14 cellular contexts compared by ENCODE assay signal in genomic region chrX:19782419-19782818, GRCh38.
DNase-seq lines count a peak whose midpoint lies in the region; ATAC-seq and TF ChIP-seq lines count a peak whose summit lies in the region.
"Had no signal": no experiment of that assay in that cellular context is flagged by ENCODE, and none has a peak within 500 bp of the region (broad histone marks: within the 10 kb centered on the region; RNA-seq: fewer than 3 reads in every experiment).

No MANE protein-coding gene starts in this region.

- CTCF ChIA-PET in activated naive CD4-positive, alpha-beta T cell treated with anti-CD3 and anti-CD28 coated beads for 36 hours (lab: Charles Lee), result interaction anchor here (0.8 kb wide), 1 partner anchor 36 kb away, joined by 4 read pairs; no protein-coding TSS in a partner anchor

- TF ChIP-seq POLR2A in transverse colon (IDR thresholded peaks at IDR 0.05), result no peak

- no peak for ATAC-seq in T-helper 17 cell
- peak; percentile 75 to 86 for ATAC-seq in lower lobe of right lung
- ATAC-seq in upper lobe of right lung, result peak; percentile 87

- H3K36me3 Mint-ChIP-seq in activated naive CD4-positive, alpha-beta T cell treated with anti-CD3 and anti-CD28 coated beads for 36 hours (ENCODE audit: low read depth), result peaks cover 12% of the 10 kb centered on the region
- peaks cover 5% of the 10 kb centered on the region for H3K36me3 Mint-ChIP-seq in T-helper 17 cell (ENCODE audit: low read depth)

- peaks cover 64% of the 10 kb centered on the region for H3K4me1 Mint-ChIP-seq in activated naive CD4-positive, alpha-beta T cell treated with anti-CD3 and anti-CD28 coated beads for 36 hours (ENCODE audit: low read depth)
- H3K4me1 Mint-ChIP-seq in T-helper 17 cell, result peaks cover 31% of the 10 kb centered on the region

- no peaks in the 10 kb centered on the region for H3K9me3 Mint-ChIP-seq in activated naive CD4-positive, alpha-beta T cell treated with anti-CD3 and anti-CD28 coated beads for 36 hours

- TF ChIP-seq CTCF in lower lobe of right lung (IDR thresholded peaks at IDR 0.05), result no peak
- no peak for TF ChIP-seq CTCF in upper lobe of right lung (IDR thresholded peaks at IDR 0.05)
- no peak for TF ChIP-seq CTCF in transverse colon (IDR thresholded peaks at IDR 0.05)

- no peak for DNase-seq in activated naive CD4-positive, alpha-beta T cell treated with anti-CD3 and anti-CD28 coated beads for 36 hours
- no peak for DNase-seq in activated naive CD4-positive, alpha-beta T cell treated with anti-CD3 and anti-CD28 coated beads, Interleukin-2, amount 50 U/mL, for 16 hours
- DNase-seq in T-helper 17 cell (no peak), lower lobe of right lung (no peak), upper lobe of right lung (no peak), activated gamma-delta T cell treated with Interleukin-2 at 50 U/mL for 16 hours (no peak), transverse colon (no peak)
- DNase-seq: ACHN, DMS 273 treated with DMSO at 0.1 percent for 48 hours, KBM-7, NCI-H1048, NCI-H146, NCI-H2081 treated with DMSO at 0.1 percent for 48 hours, NCI-H526 treated with DMSO at 0.1 percent for 48 hours had no signal

- H3K27me3 ChIP-seq in lower lobe of right lung (ENCODE audit: low read depth) (no peaks in the 10 kb centered on the region), upper lobe of right lung (no peaks in the 10 kb centered on the region), transverse colon (no peaks in the 10 kb centered on the region)

- 88% methylated on average over 6 of the region's 6 CpGs; no CpG with 5 or more reads in 1 of the 2 donors for WGBS in transverse colon (ENCODE audit: low coverage in 1 of 2), 2 donors

- H3K27me3 Mint-ChIP-seq in activated naive CD4-positive, alpha-beta T cell treated with anti-CD3 and anti-CD28 coated beads for 36 hours (ENCODE audit: low read depth), result no peaks in the 10 kb centered on the region
- H3K27me3 Mint-ChIP-seq in T-helper 17 cell, result no peaks in the 10 kb centered on the region

- intact Hi-C loops in activated naive CD4-positive, alpha-beta T cell treated with anti-CD3 and anti-CD28 coated beads for 36 hours (cut with micrococcal nuclease), result no loop called here
- intact Hi-C loops in lower lobe of right lung (cut with DNase I) (no loop called here), upper lobe of right lung (cut with DNase I) (no loop called here), transverse colon (cut with DNase I; ENCODE audit: low total_unique reads) (no loop called here)

- no peak for TF ChIP-seq EP300 in transverse colon (IDR thresholded peaks at IDR 0.05; ENCODE audit: low read depth)

- no peaks in the 10 kb centered on the region for H3K36me3 ChIP-seq in lower lobe of right lung
- H3K36me3 ChIP-seq in upper lobe of right lung, result no peaks in the 10 kb centered on the region
- H3K36me3 ChIP-seq in transverse colon, result no peaks in the 10 kb centered on the region

- no peaks in the 10 kb centered on the region for H3K4me1 ChIP-seq in lower lobe of right lung
- H3K4me1 ChIP-seq in upper lobe of right lung, result peaks cover 3% of the 10 kb centered on the region
- no peaks in the 10 kb centered on the region for H3K4me1 ChIP-seq in transverse colon

- peaks cover 3% of the 10 kb centered on the region for H3K9me3 ChIP-seq in T-helper 17 cell (ENCODE audit: control insufficient read depth, low read length, poor library complexity, severe bottlenecking)
- H3K9me3 ChIP-seq in lower lobe of right lung, result no peaks in the 10 kb centered on the region
- no peaks in the 10 kb centered on the region for H3K9me3 ChIP-seq in upper lobe of right lung
- no peaks in the 10 kb centered on the region for H3K9me3 ChIP-seq in transverse colon

- H3K4me3 Mint-ChIP-seq in activated naive CD4-positive, alpha-beta T cell treated with anti-CD3 and anti-CD28 coated beads for 36 hours, result no peak overlapping the region
- H3K4me3 Mint-ChIP-seq in T-helper 17 cell, result no peak overlapping the region

- H3K4me3 ChIP-seq in lower lobe of right lung (no peak overlapping the region), upper lobe of right lung (no peak overlapping the region), transverse colon (no peak overlapping the region)

- H3K27ac Mint-ChIP-seq in activated naive CD4-positive, alpha-beta T cell treated with anti-CD3 and anti-CD28 coated beads for 36 hours, result peak overlapping the region; percentile 13
- H3K27ac Mint-ChIP-seq in T-helper 17 cell, result peak overlapping the region; percentile 78

- in situ Hi-C loops in transverse colon (cut with MboI; ENCODE audit: low pct_ligation_motif_present in 1 of 4, low pct_unique_long_range_greater_than_20kb in 1 of 4, low sequenced_read_pairs in 3 of 4), result no loop called here

- no peak overlapping the region for H3K27ac ChIP-seq in lower lobe of right lung
- peak overlapping the region; percentile 42 for H3K27ac ChIP-seq in upper lobe of right lung
- no peak overlapping the region for H3K27ac ChIP-seq in transverse colon
